ENCODE assay signal across 24 cellular contexts in the genomic region with DNA sequence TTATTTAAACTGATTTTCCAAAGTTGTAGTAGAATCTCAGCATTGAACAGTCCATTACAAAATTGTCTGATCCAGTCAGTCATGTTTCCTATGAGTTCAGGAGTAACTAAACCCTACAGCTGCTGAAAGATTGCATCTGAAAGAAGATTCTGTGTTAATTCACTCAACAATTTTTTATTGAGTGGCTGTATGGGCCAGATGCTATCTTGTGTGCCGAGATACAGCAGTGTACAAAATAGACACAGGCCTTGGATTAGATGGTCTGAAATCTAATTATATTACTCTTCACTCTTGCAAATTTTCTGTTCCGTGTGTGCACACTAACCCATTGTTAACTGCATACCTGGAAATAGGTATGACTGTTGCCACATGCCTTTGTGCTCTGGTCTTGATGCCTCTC.
"Had no signal": no experiment of that assay in that cellular context is flagged by ENCODE, and none has a peak within 500 bp of the region (broad histone marks: within the 10 kb centered on the region; RNA-seq: fewer than 3 reads in every experiment).

No MANE protein-coding gene starts in this region.

- H3K9me3 ChIP-seq: colonic mucosa, esophagus squamous epithelium, gastrocnemius medialis, heart right ventricle, left lung, lower lobe of right lung, mucosa of descending colon had no signal

- H3K27ac Mint-ChIP-seq: dendritic cell treated with granulocyte-macrophage colony-stimulating factor and Interleukin-4, amounts not matched to agents 40 ng/mL and 50 ng/mL, for 4 days; effector memory CD8-positive, alpha-beta T cell; endodermal cell; mesothelial cell of epicardium had no signal

- H3K36me3 ChIP-seq: colonic mucosa, esophagus squamous epithelium, gastrocnemius medialis, heart right ventricle, left lung, lower lobe of right lung had no signal

- DNase-seq: colonic mucosa; cortex of kidney; effector CD8-positive, alpha-beta T cell; effector memory CD8-positive, alpha-beta T cell; endodermal cell; erythroblast; esophagus squamous epithelium; foreskin fibroblast; foreskin melanocyte; gastrocnemius medialis; glutamatergic neuron; head of caudate nucleus; heart right ventricle; hippocampal formation; left cardiac atrium; left lung; left ventricle myocardium superior; lower lobe of right lung; mesenchymal stem cell; mucosa of descending colon had no signal

- H3K9me3 Mint-ChIP-seq: dendritic cell treated with granulocyte-macrophage colony-stimulating factor and Interleukin-4, amounts not matched to agents 40 ng/mL and 50 ng/mL, for 4 days; effector memory CD8-positive, alpha-beta T cell; endodermal cell; mesothelial cell of epicardium had no signal

- H3K4me3 Mint-ChIP-seq: dendritic cell treated with granulocyte-macrophage colony-stimulating factor and Interleukin-4, amounts not matched to agents 40 ng/mL and 50 ng/mL, for 4 days; effector memory CD8-positive, alpha-beta T cell; endodermal cell; mesothelial cell of epicardium had no signal

- H3K27ac ChIP-seq: colonic mucosa, epithelial cell of prostate, esophagus squamous epithelium, gastrocnemius medialis, heart right ventricle, left lung, lower lobe of right lung had no signal

- H3K4me1 ChIP-seq: colonic mucosa, heart right ventricle, left lung, lower lobe of right lung had no signal

- H3K27me3 ChIP-seq: colonic mucosa, gastrocnemius medialis, heart right ventricle, left lung had no signal

- H3K27me3 Mint-ChIP-seq: effector memory CD8-positive, alpha-beta T cell had no signal

- H3K4me3 ChIP-seq: colonic mucosa, esophagus squamous epithelium, gastrocnemius medialis, heart right ventricle, left lung, lower lobe of right lung, mucosa of descending colon had no signal

- ATAC-seq: effector memory CD8-positive, alpha-beta T cell; esophagus mucosa; gastrocnemius medialis; heart right ventricle; left cardiac atrium; left lung; left ventricle myocardium superior; lower lobe of right lung; mucosa of descending colon had no signal

- H3K36me3 Mint-ChIP-seq: mesothelial cell of epicardium had no signal
